9 cellular contexts compared by ENCODE assay signal in genomic region chr2:44291281-44292248, GRCh38. TPM values are rescaled to one million over a fixed set of nuclear protein-coding genes. Genes with fewer than 3 reads are reported as not detected.
DNase-seq lines count a peak whose midpoint lies in the region; ATAC-seq, FAIRE-seq and TF ChIP-seq lines count a peak whose summit lies in the region.
"Had no signal": no experiment of that assay in that cellular context is flagged by ENCODE, and none has a peak within 500 bp of the region (broad histone marks: within the 10 kb centered on the region; RNA-seq: fewer than 3 reads in every experiment).

No MANE protein-coding gene starts in this region.

- no peak for TF ChIP-seq EP300 in K562 (IDR thresholded peaks at IDR 0.05; ENCODE audit: low read length)
- TF ChIP-seq EP300 in tibial nerve (IDR thresholded peaks at IDR 0.05) = peak in 1 of 2 donors; percentile 40

- no peak overlapping the region for H2AFZ ChIP-seq in K562 (ENCODE audit: low read depth, low read length)

- H3K27ac ChIP-seq in K562 (ENCODE audit: extremely low read depth, low read depth, low read length) = no peak overlapping the region
- peak overlapping the region; percentile 82 to 92 for H3K27ac ChIP-seq in kidney (ENCODE audit: low read depth in 2 of 2, low read length in 2 of 2)
- no peak overlapping the region for H3K27ac ChIP-seq in tibial nerve

- ATAC-seq in K562 (peak; percentile 89), HG03108 (IDR thresholded peaks at IDR 0.05; ENCODE audit: unreplicated experiment) (no peak)
- ATAC-seq: stimulated activated naive CD8-positive, alpha-beta T cell treated with anti-CD3 and anti-CD28 coated beads, Interleukin-15, amount 100 ng/mL, for 72 hours had no signal

- DNase-seq in NCI-H2171 treated with DMSO at 0.1 percent for 48 hours (lab: John Stamatoyannopoulos, UW) = peak; percentile 8
- no peak for DNase-seq in NCI-H2171 (lab: John Stamatoyannopoulos, UW)
- peak; percentile 3 for DNase-seq in NCI-H1417 treated with DMSO at 0.1 percent for 48 hours (lab: John Stamatoyannopoulos, UW)
- DNase-seq in K562 (ENCODE audit: extremely low read depth in 1 of 4, low spot score in 3 of 4) = peak in 3 of 4 experiments; percentile 14 to 45 (median 28)
- DNase-seq in kidney = peak; percentile 90
- DNase-seq in tibial nerve (ENCODE audit: low spot score in 2 of 2) = no peak
- no peak for DNase-seq in NCI-H1048 (lab: John Stamatoyannopoulos, UW)

- H4K20me1 ChIP-seq in K562 (replicated peaks; ENCODE audit: control insufficient read depth, insufficient read depth, low read length) = no peaks in the 10 kb centered on the region

- peaks cover 0 to 2% of the 10 kb centered on the region in 2 experiments; a peak in 1 of 5 replicates for H3K4me1 ChIP-seq in K562 (replicated peaks in 1 of 2; ENCODE audit: control insufficient read depth in 2 of 2, insufficient read depth in 2 of 2, low read length in 2 of 2)
- H3K4me1 ChIP-seq in kidney (ENCODE audit: control insufficient read depth in 1 of 2, insufficient read depth in 1 of 2, low read depth in 1 of 2, low read length in 2 of 2) = peaks cover 32 to 57% of the 10 kb centered on the region in 2 donors
- H3K4me1 ChIP-seq in tibial nerve = peaks cover 0 to 7% (median 0%) of the 10 kb centered on the region in 4 donors

- H3K9me1 ChIP-seq in K562 (ENCODE audit: control insufficient read depth, insufficient read depth, low read length) = no peaks in the 10 kb centered on the region

- no peaks in the 10 kb centered on the region for H3K79me2 ChIP-seq in K562 (ENCODE audit: control insufficient read depth, insufficient read depth, low read length)

- H3K9me3 ChIP-seq in K562 (replicated peaks; ENCODE audit: control insufficient read depth, insufficient read depth, low read depth, low read length) (no peaks in the 10 kb centered on the region), kidney (ENCODE audit: control insufficient read depth in 1 of 2, low read length in 2 of 2) (no peaks in the 10 kb centered on the region), tibial nerve (no peaks in the 10 kb centered on the region)

- H3K36me3 ChIP-seq in K562 (ENCODE audit: control insufficient read depth, insufficient read depth, low read length) (no peaks in the 10 kb centered on the region), kidney (ENCODE audit: control insufficient read depth in 1 of 2, insufficient read depth in 2 of 2, low read length in 2 of 2) (peaks cover 0 to 12% of the 10 kb centered on the region in 2 donors), tibial nerve (no peaks in the 10 kb centered on the region)

- TF ChIP-seq RAD21 in K562 (CRISPR knock-in tag; conservative IDR thresholded peaks at IDR 0.05 in 1 of 2, IDR thresholded peaks at IDR 0.05 in 1 of 2) = peak; percentile 86 to 87

- CTCF ChIA-PET in K562 (lab: Yijun Ruan, JAX; ENCODE audit: low intra/inter-chr PET ratio) = interaction anchor here (0.6 to 2.6 kb wide), 4 partner anchors 49 to 413 kb away, joined by 3 to 13 read pairs (median 4); no protein-coding TSS in a partner anchor

- H3K4me3 ChIP-seq in K562 (no peak overlapping the region), kidney (ENCODE audit: low read length in 2 of 2) (peak overlapping the region; percentile 8 to 43), tibial nerve (no peak overlapping the region)

- intact Hi-C loops in K562 (cut with micrococcal nuclease) = loop anchor here (1.0 to 5.0 kb wide), 3 partner anchors 49 to 247 kb away; no protein-coding TSS in a partner anchor
- intact Hi-C loops in kidney (cut with DNase I) = no loop called here

- H3K9ac ChIP-seq in K562 (ENCODE audit: insufficient read depth in 1 of 2, low read depth in 2 of 2, low read length in 2 of 2) = no peak overlapping the region
- H3K9ac ChIP-seq in kidney (ENCODE audit: low read length in 2 of 2) = peak overlapping the region; percentile 26 to 74

- no TSS peak for BruUV-seq in K562 (replicated peaks; lab: Mats Ljungman, UMichigan)

- TF ChIP-seq CTCF in K562 (IDR thresholded peaks at IDR 0.05 in 2 of 3, conservative IDR thresholded peaks at IDR 0.05 in 1 of 3; ENCODE audit: insufficient read depth in 2 of 3, low read depth in 1 of 3, low read length in 3 of 3) (peak; percentile 49 to 76 (median 66); a peak in 5 of 6 replicates), kidney (IDR thresholded peaks at IDR 0.05; ENCODE audit: borderline replicate concordance, extremely low read depth, insufficient read depth) (peak; percentile 58), tibial nerve (IDR thresholded peaks at IDR 0.05) (peak; percentile 22 to 65 (median 43))

- H3K4me2 ChIP-seq in K562 (ENCODE audit: insufficient read depth, low read length) = no peak overlapping the region

- no peak for TF ChIP-seq POLR2A in K562 (conservative IDR thresholded peaks at IDR 0.05)
- no peak for TF ChIP-seq POLR2A in tibial nerve (IDR thresholded peaks at IDR 0.05)

- POLR2A ChIA-PET in K562 (lab: Yijun Ruan, JAX) = interaction anchor here (0.6 to 1.3 kb wide), 2 partner anchors 9 to 1271 kb away, joined by 3 read pairs; no protein-coding TSS in a partner anchor

- H3K27me3 ChIP-seq in K562 (ENCODE audit: control insufficient read depth in 2 of 2, insufficient read depth in 2 of 2, low read length in 2 of 2) (peaks cover 13 to 37% of the 10 kb centered on the region in 2 experiments), tibial nerve (no peaks in the 10 kb centered on the region)

- WGBS in K562 (ENCODE audit: insufficient coverage, low coverage, missing lambda C conversion rate) = 7% methylated on average over 8 of the region's 8 CpGs
- 35 to 39% methylated on average over 8 of the region's 8 CpGs for WGBS in tibial nerve, 2 donors

- FAIRE-seq in K562 (lab: Jason Lieb, UNC) (no peak), kidney (lab: Jason Lieb, UNC) (peak; percentile 74)

- in situ Hi-C loops in K562 (cut with MboI) = no loop called here

TF ChIP-seq in K562, 482 proteins besides CTCF, POLR2A, EP300 and RAD21 (continues in another document):
- TF ChIP-seq RFX5 (IDR thresholded peaks at IDR 0.05; ENCODE audit: low read depth, low read length) = no peak
- TF ChIP-seq CBFA2T3 (IDR thresholded peaks at IDR 0.05) = no peak
- no peak for TF ChIP-seq ZNF133 (CRISPR knock-in tag; IDR thresholded peaks at IDR 0.05)
- no peak for TF ChIP-seq IFI16 (CRISPR knock-in tag; IDR thresholded peaks at IDR 0.05)
- TF ChIP-seq YY1 (IDR thresholded peaks at IDR 0.05; ENCODE audit: borderline replicate concordance in 1 of 3, control insufficient read depth in 1 of 3, extremely low read depth in 1 of 3, insufficient read depth in 3 of 3, insufficient read length in 1 of 3, insufficient replicate concordance in 2 of 3, low read depth in 1 of 3, low read length in 2 of 3) = no peak
- no peak for TF ChIP-seq PRDM10 (IDR thresholded peaks at IDR 0.05; ENCODE audit: partially characterized antibody)
- no peak for TF ChIP-seq NFYB (IDR thresholded peaks at IDR 0.05; ENCODE audit: extremely low read depth, insufficient read length)
- TF ChIP-seq KLF13 (tag; IDR thresholded peaks at IDR 0.05; ENCODE audit: borderline replicate concordance, low read depth) = no peak

RNA-seq across cellular contexts. Expression of gene SLC3A1, which starts 16.3 kb away (rescaled TPM):
- total RNA-seq in K562 (2011; cell fraction: chromatin; rRNA removed; ENCODE audit: low replicate concordance) = 0.21 TPM in 1 of 2 replicates, not detected in the other
- total RNA-seq in K562 (2011; cell fraction: nucleolus; rRNA removed) = not detected in 2 replicates
- 0.38 TPM in 1 of 2 replicates, not detected in the other for total RNA-seq in K562 (2011; cell fraction: nucleoplasm; rRNA removed)
- total RNA-seq in K562 (2014; rRNA removed) (0.18 TPM in 1 of 2 replicates, not detected in the other), K562 (2014; rRNA removed; fragmentation: Illumina TruSeq; extraction: Trizol) (not detected in 2 replicates), K562 (2015; rRNA removed; fragmentation: Illumina TruSeq; extraction: Trizol) (not detected in 2 replicates), K562 (2021) (not detected in 2 replicates), kidney (241 TPM), tibial nerve (1 to 10 TPM in 1 of 4 donors, under 1 TPM in 3; 0.21 to 1.8 (median 0.52) TPM)
- polyA plus RNA-seq in K562 (2011; rRNA removed) (0.05 TPM in 1 of 2 replicates, not detected in the other), K562 (2014; fragmentation: Illumina TruSeq; extraction: Trizol) (not detected in 2 replicates), K562 (2014; fragmentation: Nextera tagmentation; extraction: Ambion mirVana) (under 1 TPM; 0.04 to 0.08 TPM), K562 (2014; rRNA removed) (not detected in 2 replicates), kidney (ENCODE audit: insufficient read depth, low read depth, low replicate concordance) (435 TPM)
- polyA plus RNA-seq in K562 (2011; cell fraction: cytosol; rRNA removed) = not detected in 2 replicates
- polyA plus RNA-seq in K562 (2011; cell fraction: nucleus; rRNA removed) = 0.08 and 0.09 TPM in 2 replicates
- polyA plus RNA-seq in K562 (2012) = 0.06 TPM in 1 of 2 replicates, not detected in the other
- polyA minus RNA-seq in K562 (2011; rRNA and poly(A)+ RNA removed) = 0.33 TPM in 1 of 2 replicates, not detected in the other
- polyA minus RNA-seq in K562 (2011; cell fraction: cytosol; rRNA and poly(A)+ RNA removed) = not detected in 2 replicates
- polyA minus RNA-seq in K562 (2011; cell fraction: nucleus; rRNA and poly(A)+ RNA removed) = not detected in 2 replicates

Comparison
In these comparisons a context has a peak if more than half of its experiments do, and no peak if none do; other contexts are left out.
1. DNase-seq: peak in NCI-H2171 treated with DMSO at 0.1 percent for 48 hours (single experiment), NCI-H1417 treated with DMSO at 0.1 percent for 48 hours (single experiment), K562 (3 of 4) and kidney (single experiment); none in NCI-H2171 (single experiment), tibial nerve (0 of 2) and NCI-H1048 (single experiment).
2. H3K27ac ChIP-seq: peak in kidney (2 of 2); none in K562 (single experiment) and tibial nerve (0 of 4).
3. H3K4me3 ChIP-seq: peak in kidney (2 of 2); none in K562 (single experiment) and tibial nerve (0 of 4).
4. H3K9ac ChIP-seq: peak in kidney (2 of 2); none in K562 (0 of 2).
5. RNA of gene SLC3A1, which starts 16.3 kb away (total RNA-seq): 241 TPM in kidney (single experiment); 0.21 to 1.8 TPM in tibial nerve and 0.18 to 0.38 TPM in K562; every median in the first group is over 10 times any median in the second.
6. Peak in every context shown above with its lines, with median percentiles within 50 percentile points of each other: CTCF ChIP-seq.